24 cellular contexts compared by ENCODE assay signal in the genomic region with DNA sequence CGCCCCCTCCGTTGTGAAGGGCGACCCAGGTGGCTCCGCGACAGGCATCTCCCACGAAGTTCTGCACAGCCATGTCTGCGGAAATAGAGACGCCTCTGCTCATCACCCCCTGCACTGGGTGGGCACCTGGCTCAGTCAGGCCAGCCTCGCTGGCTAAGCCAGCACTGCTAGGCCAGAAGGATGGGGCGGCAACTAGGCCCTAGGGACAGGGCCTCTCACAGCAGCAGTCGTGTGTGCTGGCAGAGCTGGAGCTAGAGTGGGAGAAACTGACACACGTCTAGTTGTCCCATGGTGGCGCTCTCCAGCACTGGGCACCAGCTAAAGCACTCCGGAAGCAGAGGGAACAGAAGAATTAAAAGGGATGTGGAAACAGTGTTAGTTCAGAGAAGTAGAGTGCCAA. TPM values are rescaled to one million over a fixed set of nuclear protein-coding genes. Genes with fewer than 3 reads are reported as not detected.
DNase-seq lines count a peak whose midpoint lies in the region; ATAC-seq and TF ChIP-seq lines count a peak whose summit lies in the region.
"Had no signal": no experiment of that assay in that cellular context is flagged by ENCODE, and none has a peak within 500 bp of the region (broad histone marks: within the 10 kb centered on the region; RNA-seq: fewer than 3 reads in every experiment).

No MANE protein-coding gene starts in this region.

- H3K56ac ChIP-seq in H9 (ENCODE audit: insufficient read length, low read depth, low read length): no peak overlapping the region

- no peaks in the 10 kb centered on the region for H3K79me1 ChIP-seq in H9 (ENCODE audit: insufficient read depth, low read depth, low read length, poor library complexity, severe bottlenecking)

- no peak overlapping the region for H2AK5ac ChIP-seq in H9 (ENCODE audit: insufficient read length, low read length)

- no peak overlapping the region for H4K8ac ChIP-seq in H9 (replicated peaks; ENCODE audit: insufficient read length, low read depth, low read length)

- H3K27ac Mint-ChIP-seq in H9: no peak overlapping the region
- H3K27ac Mint-ChIP-seq: activated CD4-positive, alpha-beta T cell treated with anti-CD3 and anti-CD28 coated beads, Interleukin-2, amount 10 ng/mL, durations not matched to agents 7 days and 5 days; nephron had no signal

- no peak overlapping the region for H3T11ph ChIP-seq in H9 (ENCODE audit: low read length)

- peaks cover 8% of the 10 kb centered on the region; the same call in 1 of the 2 replicates for H3K4me1 ChIP-seq in H9 (ENCODE audit: insufficient read depth, low read length)
- no peaks in the 10 kb centered on the region for H3K4me1 ChIP-seq in OCI-LY1 (ENCODE audit: insufficient read depth, low read length, severe bottlenecking)
- H3K4me1 ChIP-seq: breast epithelium had no signal

- H3K9ac ChIP-seq in H9 (ENCODE audit: extremely low read depth, insufficient read length, low read length) (no peak overlapping the region), OCI-LY1 (ENCODE audit: low read length) (no peak overlapping the region)
- H3K9ac ChIP-seq: KMS-11 had no signal

- no peaks in the 10 kb centered on the region for H3K36me3 Mint-ChIP-seq in H9 (ENCODE audit: insufficient read depth in 1 of 3, low read depth in 3 of 3)

- no peak overlapping the region for H4K91ac ChIP-seq in H9 (ENCODE audit: insufficient read length, low read depth, low read length)

- no peak overlapping the region for H3K4me3 Mint-ChIP-seq in H9
- H3K4me3 Mint-ChIP-seq: activated CD4-positive, alpha-beta T cell treated with anti-CD3 and anti-CD28 coated beads, Interleukin-2, amount 10 ng/mL, durations not matched to agents 7 days and 5 days; nephron had no signal

- H4K20me1 ChIP-seq in H9 (ENCODE audit: control insufficient read depth, insufficient read depth, insufficient read length) (no peaks in the 10 kb centered on the region), OCI-LY1 (ENCODE audit: insufficient read depth, low read length) (no peaks in the 10 kb centered on the region)

- no peak overlapping the region for H3K4me2 ChIP-seq in H9 (ENCODE audit: insufficient read depth, insufficient read length, low read length)
- H3K4me2 ChIP-seq in OCI-LY1 (ENCODE audit: low read length): no peak overlapping the region
- H3K4me2 ChIP-seq: KMS-11 had no signal

- H2BK5ac ChIP-seq in H9 (ENCODE audit: insufficient read length, low read length): no peak overlapping the region

- ATAC-seq in GM21528 (IDR thresholded peaks at IDR 0.05; ENCODE audit: low FRiP score, unreplicated experiment) (no peak), HG03469 (IDR thresholded peaks at IDR 0.05; ENCODE audit: unreplicated experiment) (no peak)
- ATAC-seq: esophagus mucosa, Panc1 had no signal

- H3K27ac ChIP-seq in 22Rv1 (no peak overlapping the region), H9 (ENCODE audit: insufficient read length, low read depth, low read length) (no peak overlapping the region), OCI-LY1 (ENCODE audit: low read depth, low read length, poor library complexity, severe bottlenecking) (no peak overlapping the region)
- H3K27ac ChIP-seq: C4-2B, KMS-11, stomach, tibial artery had no signal

- no peaks in the 10 kb centered on the region for H3K36me3 ChIP-seq in OCI-LY1 (ENCODE audit: insufficient read depth, low read length)
- H3K36me3 ChIP-seq: breast epithelium, stomach, tibial artery had no signal

- H3K27me3 ChIP-seq in H9 (ENCODE audit: insufficient read depth, low read length) (no peaks in the 10 kb centered on the region), OCI-LY1 (ENCODE audit: insufficient read depth, low read length) (peaks cover 7% of the 10 kb centered on the region)
- H3K27me3 ChIP-seq: breast epithelium, stomach had no signal

- no peaks in the 10 kb centered on the region for H3F3A ChIP-seq in OCI-LY1 (ENCODE audit: insufficient read depth, low read length)

- H2BK20ac ChIP-seq in H9 (ENCODE audit: low read depth, low read length, poor library complexity, severe bottlenecking): no peak overlapping the region

- H3K4me1 Mint-ChIP-seq in H9: peaks cover 29 to 37% of the 10 kb centered on the region in 2 experiments

- H3K23me2 ChIP-seq in H9 (ENCODE audit: insufficient read length, low read depth, low read length, poor library complexity, severe bottlenecking): no peaks in the 10 kb centered on the region

- H3K9me2 ChIP-seq in OCI-LY1 (ENCODE audit: low read depth, low read length): no peaks in the 10 kb centered on the region

- H2AFZ ChIP-seq in H9 (ENCODE audit: low read length) (no peak overlapping the region), OCI-LY1 (ENCODE audit: low read length) (no peak overlapping the region)

- no peak overlapping the region for H2BK12ac ChIP-seq in H9 (ENCODE audit: insufficient read length, low read depth, low read length)

- no peak overlapping the region for H4K5ac ChIP-seq in H9 (ENCODE audit: insufficient read length, low read depth, low read length)

- H3K9me3 ChIP-seq in H9 (ENCODE audit: control insufficient read depth, low read depth, low read length): no peaks in the 10 kb centered on the region
- H3K9me3 ChIP-seq in OCI-LY1 (ENCODE audit: low read length): no peaks in the 10 kb centered on the region
- H3K9me3 ChIP-seq: breast epithelium, stomach, tibial artery had no signal

- TF ChIP-seq CTCF in 22Rv1 (IDR thresholded peaks at IDR 0.05) (peak; percentile 27), H9 (conservative IDR thresholded peaks at IDR 0.05) (peak; percentile 34; the same call in 2 of the 3 replicates), OCI-LY1 (IDR thresholded peaks at IDR 0.05; ENCODE audit: low read length) (peak; percentile 16; the same call in 1 of the 2 replicates)

- no peak overlapping the region for H3K23ac ChIP-seq in H9 (ENCODE audit: insufficient read length, low read depth, low read length)

- no peak overlapping the region for H3K4me3 ChIP-seq in OCI-LY1 (ENCODE audit: low read depth, low read length, poor library complexity, severe bottlenecking)
- H3K4me3 ChIP-seq: breast epithelium, stomach, tibial artery had no signal

- H3K27me3 Mint-ChIP-seq in H9 (ENCODE audit: low read depth): peaks cover 5% of the 10 kb centered on the region; the same call in 1 of the 2 replicates
- H3K27me3 Mint-ChIP-seq: activated CD4-positive, alpha-beta T cell treated with anti-CD3 and anti-CD28 coated beads, Interleukin-2, amount 10 ng/mL, durations not matched to agents 7 days and 5 days had no signal

- no peak overlapping the region for H3K18ac ChIP-seq in H9 (ENCODE audit: insufficient read length, low read depth, low read length)

- H3K79me2 ChIP-seq in H9 (ENCODE audit: insufficient read depth, low read length) (no peaks in the 10 kb centered on the region), OCI-LY1 (ENCODE audit: insufficient read depth, low read length) (no peaks in the 10 kb centered on the region)

- no peaks in the 10 kb centered on the region; a peak in 1 of 5 replicates for H3K9me3 Mint-ChIP-seq in H9
- H3K9me3 Mint-ChIP-seq: activated CD4-positive, alpha-beta T cell treated with anti-CD3 and anti-CD28 coated beads, Interleukin-2, amount 10 ng/mL, durations not matched to agents 7 days and 5 days; nephron had no signal

- no peak overlapping the region for H3K4ac ChIP-seq in H9 (ENCODE audit: low read depth, low read length)

- H2BK120ac ChIP-seq in H9 (ENCODE audit: low read depth, low read length, poor library complexity, severe bottlenecking): no peak overlapping the region

- H3K14ac ChIP-seq in H9 (ENCODE audit: insufficient read depth, low read length): no peak overlapping the region

- WGBS in H9 (ENCODE audit: extremely low coverage, insufficient read length, low lambda C conversion rate): no CpG with 5 or more reads among the region's 14 CpGs

- H2BK15ac ChIP-seq in H9 (ENCODE audit: low read depth, low read length): no peak overlapping the region

- DNase-seq in H9: no peak
- peak; percentile 36 for DNase-seq in iPS-NIHi7 (ENCODE audit: extremely low spot score)
- no peak for DNase-seq in NCI-H446 (lab: John Stamatoyannopoulos, UW)
- no peak for DNase-seq in NCI-H146 treated with DMSO at 0.1 percent for 48 hours (lab: John Stamatoyannopoulos, UW; ENCODE audit: unreplicated experiment)
- DNase-seq: activated CD4-positive, alpha-beta T cell treated with anti-CD3 and anti-CD28 coated beads, Interleukin-2, amount 10 ng/mL, durations not matched to agents 7 days and 5 days; activated naive CD4-positive, alpha-beta T cell treated with Interleukin-2 at 50 U/mL for 16 hours; activated T-cell treated with anti-CD3 and anti-CD28 coated beads, Interleukin-2, amount 50 U/mL, for 48 hours; effector CD8-positive, alpha-beta T cell; NCI-H1092; NCI-H2081; stomach; tibial artery had no signal

RNA-seq across cellular contexts. Expression of a gene that starts 12.5 kb away (rescaled TPM):
- 26.9 and 28.3 TPM in 2 replicates for total RNA-seq in H9 (2021)

RNA-seq across cellular contexts. Expression of a gene that starts 29.4 kb away (rescaled TPM):
- total RNA-seq in H9 (2021): not detected in 2 replicates
- total RNA-seq: activated CD4-positive, alpha-beta T cell treated with anti-CD3 and anti-CD28 coated beads, Interleukin-2, amount 10 ng/mL, durations not matched to agents 7 days and 5 days; breast epithelium; esophagus mucosa; frontal cortex; lower leg skin; stomach had no signal

RNA-seq across cellular contexts. Expression of a gene that starts 35.8 kb away (rescaled TPM):
- total RNA-seq in H9 (2021): 0.85 and 0.99 TPM in 2 replicates
- total RNA-seq: activated CD4-positive, alpha-beta T cell treated with anti-CD3 and anti-CD28 coated beads, Interleukin-2, amount 10 ng/mL, durations not matched to agents 7 days and 5 days; esophagus mucosa had no signal
